Comparison of ENCODE assay signal across 12 cellular contexts in the genomic region with DNA sequence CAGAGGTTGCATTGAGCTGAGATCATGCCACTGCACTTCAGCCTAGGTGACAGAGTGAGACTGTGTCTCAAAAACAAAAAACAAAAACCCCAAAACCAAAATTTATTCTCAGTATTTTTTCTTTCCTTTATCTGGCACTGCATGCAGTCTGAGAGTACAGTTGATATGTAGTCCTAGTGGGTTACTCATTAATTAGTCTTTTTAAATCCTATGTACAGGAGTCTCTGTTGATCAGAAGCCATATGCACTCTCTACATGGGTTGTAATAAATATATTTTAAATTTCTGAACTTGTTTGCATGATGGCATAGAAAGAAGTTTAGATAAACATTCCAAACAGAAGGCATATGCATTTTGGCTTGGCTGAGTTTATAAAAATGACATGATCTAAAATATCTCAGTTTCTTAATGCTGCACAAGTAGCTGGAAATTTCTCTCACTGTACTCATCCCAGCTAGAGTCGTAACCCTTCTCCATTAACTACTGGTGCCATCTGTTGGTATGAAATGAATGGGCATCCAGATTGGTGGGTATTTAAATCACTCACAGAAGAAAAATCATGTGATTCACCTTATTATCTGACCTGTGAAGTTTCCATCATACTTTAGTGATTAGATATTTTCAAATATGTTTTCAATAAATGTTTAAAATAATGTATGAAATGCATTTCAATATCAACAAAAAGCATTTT.
DNase-seq lines count a peak whose midpoint lies in the region; ATAC-seq and TF ChIP-seq lines count a peak whose summit lies in the region.
"Had no signal": no experiment of that assay in that cellular context is flagged by ENCODE, and none has a peak within 500 bp of the region (broad histone marks: within the 10 kb centered on the region; RNA-seq: fewer than 3 reads in every experiment).

No MANE protein-coding gene starts in this region.

- DNase-seq in NCI-H1417 (lab: John Stamatoyannopoulos, UW), result peak; percentile 9 to 78 (median 19)
- no peak for DNase-seq in NCI-H1417 treated with DMSO at 0.1 percent for 48 hours (lab: John Stamatoyannopoulos, UW)
- DNase-seq in NCI-H526 treated with DMSO at 0.1 percent for 48 hours (lab: John Stamatoyannopoulos, UW), result peak; percentile 21
- DNase-seq in foreskin keratinocyte, result no peak
- peak; percentile 1 for DNase-seq in renal cortical epithelial cell (ENCODE audit: low read depth)
- DNase-seq in islet precursor cell, result no peak
- DNase-seq: activated CD4-positive, CD25-positive, alpha-beta regulatory T cell treated with anti-CD3 and anti-CD28 coated beads, Interleukin-2, amount 50 U/mL, for 72 hours; activated naive CD4-positive, alpha-beta T cell treated with anti-CD3 and anti-CD28 coated beads, Interleukin-2, amount 50 U/mL, for 16 hours; NCI-H774 had no signal

- no peaks in the 10 kb centered on the region for H3K4me1 ChIP-seq in foreskin keratinocyte
- H3K4me1 ChIP-seq: suprapubic skin had no signal

- TF ChIP-seq CTCF in foreskin keratinocyte (conservative IDR thresholded peaks at IDR 0.05), result peak; percentile 60

- no peak overlapping the region for H3K27ac ChIP-seq in foreskin keratinocyte
- H3K27ac ChIP-seq: suprapubic skin had no signal

- ATAC-seq in foreskin keratinocyte (peak; percentile 42), HG02970 (IDR thresholded peaks at IDR 0.05; ENCODE audit: low FRiP score, unreplicated experiment) (no peak), HG02884 (IDR thresholded peaks at IDR 0.05; ENCODE audit: unreplicated experiment) (no peak)

- no peaks in the 10 kb centered on the region for H3K27me3 ChIP-seq in foreskin keratinocyte

Comparison
In these comparisons a context has a peak if more than half of its experiments do, and no peak if none do; other contexts are left out.
1. DNase-seq: peak in NCI-H1417 (3 of 3), NCI-H526 treated with DMSO at 0.1 percent for 48 hours (single experiment) and renal cortical epithelial cell (single experiment); none in NCI-H1417 treated with DMSO at 0.1 percent for 48 hours (single experiment), foreskin keratinocyte (0 of 2) and islet precursor cell (single experiment).